ENCODE assay signal across 10 cellular contexts in the genomic region with DNA sequence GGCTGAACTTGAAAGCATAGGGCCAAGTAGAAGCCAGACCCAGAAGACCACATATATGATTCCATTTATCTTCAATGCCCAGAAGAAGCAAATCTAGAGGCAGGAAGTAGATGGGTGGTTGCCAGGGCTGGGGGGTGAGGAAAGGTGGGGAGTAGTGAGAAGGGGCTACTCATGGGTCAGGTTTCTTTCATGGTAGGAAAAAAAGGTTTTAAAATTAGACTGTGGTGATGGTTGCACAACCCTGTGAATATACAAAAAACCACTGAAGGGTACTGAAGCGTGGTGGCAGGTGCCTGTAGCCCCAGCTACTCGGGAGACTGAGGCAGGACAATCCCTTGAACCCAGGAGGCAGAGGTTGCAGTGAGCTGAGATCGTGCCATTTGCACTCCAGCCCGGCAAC. TPM values are rescaled to one million over a fixed set of nuclear protein-coding genes. Genes with fewer than 3 reads are reported as not detected.
A peak's percentile ranks its signal among the peaks of the same experiment; 100 is the strongest.
DNase-seq lines count a peak whose midpoint lies in the region; ATAC-seq and TF ChIP-seq lines count a peak whose summit lies in the region.
"Had no signal": no experiment of that assay in that cellular context is flagged by ENCODE, and none has a peak within 500 bp of the region (broad histone marks: within the 10 kb centered on the region; RNA-seq: fewer than 3 reads in every experiment).

No MANE protein-coding gene starts in this region.

- TF ChIP-seq CTCF in osteoblast (IDR thresholded peaks at IDR 0.05; ENCODE audit: extremely low read depth, low read depth, low read length) = no peak
- TF ChIP-seq CTCF in gastrocnemius medialis (IDR thresholded peaks at IDR 0.05 in 4 of 5, conservative IDR thresholded peaks at IDR 0.05 in 1 of 5) = no peak

- peaks cover 50% of the 10 kb centered on the region for H3K36me3 Mint-ChIP-seq in activated CD4-positive, alpha-beta T cell treated with anti-CD3 and anti-CD28 coated beads, Interleukin-2, amount 10 ng/mL, durations not matched to agents 24 days and 14 days (ENCODE audit: low read depth)
- H3K36me3 Mint-ChIP-seq in activated T-helper 1 cell treated with anti-CD3 and anti-CD28 coated beads, Interleukin-12 subunit alpha, Interleukin-12 subunit beta, Interleukin-2, Interleukin-4 antibody, amounts not matched to agents 30 ng/mL and 10 ng/mL and 1 ng/mL, durations not matched to agents 14 hours and 24 hours and 36 hours (ENCODE audit: low read depth) = peaks cover 34% of the 10 kb centered on the region

- no peaks in the 10 kb centered on the region for H3K9me3 Mint-ChIP-seq in activated CD4-positive, alpha-beta T cell treated with anti-CD3 and anti-CD28 coated beads, Interleukin-2, amount 10 ng/mL, durations not matched to agents 24 days and 14 days
- H3K9me3 Mint-ChIP-seq in activated T-helper 1 cell treated with anti-CD3 and anti-CD28 coated beads, Interleukin-12 subunit alpha, Interleukin-12 subunit beta, Interleukin-2, Interleukin-4 antibody, amounts not matched to agents 30 ng/mL and 10 ng/mL and 1 ng/mL, durations not matched to agents 14 hours and 24 hours and 36 hours = no peaks in the 10 kb centered on the region

- TF ChIP-seq POLR2A in gastrocnemius medialis (IDR thresholded peaks at IDR 0.05) = no peak

- no peak overlapping the region for H3K4me3 Mint-ChIP-seq in activated CD4-positive, alpha-beta T cell treated with anti-CD3 and anti-CD28 coated beads, Interleukin-2, amount 10 ng/mL, durations not matched to agents 24 days and 14 days
- H3K4me3 Mint-ChIP-seq in activated T-helper 1 cell treated with anti-CD3 and anti-CD28 coated beads, Interleukin-12 subunit alpha, Interleukin-12 subunit beta, Interleukin-2, Interleukin-4 antibody, amounts not matched to agents 30 ng/mL and 10 ng/mL and 1 ng/mL, durations not matched to agents 14 hours and 24 hours and 36 hours = no peak overlapping the region

- peak overlapping the region; percentile 6 for H3K27ac Mint-ChIP-seq in activated CD4-positive, alpha-beta T cell treated with anti-CD3 and anti-CD28 coated beads, Interleukin-2, amount 10 ng/mL, durations not matched to agents 24 days and 14 days
- H3K27ac Mint-ChIP-seq in activated T-helper 1 cell treated with anti-CD3 and anti-CD28 coated beads, Interleukin-12 subunit alpha, Interleukin-12 subunit beta, Interleukin-2, Interleukin-4 antibody, amounts not matched to agents 30 ng/mL and 10 ng/mL and 1 ng/mL, durations not matched to agents 14 hours and 24 hours and 36 hours = peak overlapping the region; percentile 91

- peaks cover 12% of the 10 kb centered on the region for H4K20me1 ChIP-seq in osteoblast (ENCODE audit: insufficient read depth, low read length)

- no peaks in the 10 kb centered on the region for H3K27me3 ChIP-seq in osteoblast (ENCODE audit: insufficient read depth, low read length)
- H3K27me3 ChIP-seq in gastrocnemius medialis = no peaks in the 10 kb centered on the region
- H3K27me3 ChIP-seq in H7 (ENCODE audit: control insufficient read depth, insufficient read depth, low read length) = no peaks in the 10 kb centered on the region

- in situ Hi-C loops in gastrocnemius medialis (cut with MboI; ENCODE audit: low sequenced_read_pairs in 4 of 4) = loop anchor here in 2 of 4 donors (25.0 kb wide), 2 partner anchors 262 to 287 kb away; a partner anchor contains a TSS

- H3K4me1 ChIP-seq in osteoblast (ENCODE audit: insufficient read depth, low read length) = peaks cover 20% of the 10 kb centered on the region
- H3K4me1 ChIP-seq in gastrocnemius medialis = peaks cover 31% of the 10 kb centered on the region in 2 donors

- H3K27ac ChIP-seq in osteoblast (ENCODE audit: low read depth, low read length) (no peak overlapping the region), gastrocnemius medialis (peak overlapping the region in 1 of 4 donors; percentile 44)

- no peak for DNase-seq in activated CD4-positive, alpha-beta T cell treated with anti-CD3 and anti-CD28 coated beads, Interleukin-2, amount 10 ng/mL, durations not matched to agents 24 days and 14 days
- no peak for DNase-seq in activated CD4-positive, alpha-beta T cell treated with anti-CD3 and anti-CD28 coated beads for 1 hour
- no peak for DNase-seq in activated T-helper 1 cell treated with anti-CD3 and anti-CD28 coated beads, Interleukin-12 subunit alpha, Interleukin-12 subunit beta, Interleukin-2, Interleukin-4 antibody, amounts not matched to agents 30 ng/mL and 10 ng/mL and 1 ng/mL, durations not matched to agents 14 hours and 24 hours and 36 hours (ENCODE audit: low spot score)
- peak; percentile 65 for DNase-seq in osteoblast (ENCODE audit: insufficient read length, low spot score, missing footprints)
- DNase-seq in gastrocnemius medialis = no peak
- DNase-seq in T-helper 9 cell = no peak
- no peak for DNase-seq in H7
- DNase-seq: NCI-H1694 treated with DMSO at 0.1 percent for 48 hours had no signal

- H3K9me3 ChIP-seq in osteoblast (ENCODE audit: low read depth, low read length) (no peaks in the 10 kb centered on the region), gastrocnemius medialis (no peaks in the 10 kb centered on the region)

- ATAC-seq in HG03135 (IDR thresholded peaks at IDR 0.05; ENCODE audit: unreplicated experiment) (peak; percentile 40), gastrocnemius medialis (no peak)
- ATAC-seq: HCT116 had no signal

- H3K4me2 ChIP-seq in osteoblast (ENCODE audit: insufficient read depth, low read length) = no peak overlapping the region

- H3K79me2 ChIP-seq in osteoblast (ENCODE audit: insufficient read depth, low read length) = peaks cover 24% of the 10 kb centered on the region

- peaks cover 24% of the 10 kb centered on the region for H3K4me1 Mint-ChIP-seq in activated CD4-positive, alpha-beta T cell treated with anti-CD3 and anti-CD28 coated beads, Interleukin-2, amount 10 ng/mL, durations not matched to agents 24 days and 14 days
- H3K4me1 Mint-ChIP-seq in activated T-helper 1 cell treated with anti-CD3 and anti-CD28 coated beads, Interleukin-12 subunit alpha, Interleukin-12 subunit beta, Interleukin-2, Interleukin-4 antibody, amounts not matched to agents 30 ng/mL and 10 ng/mL and 1 ng/mL, durations not matched to agents 14 hours and 24 hours and 36 hours (ENCODE audit: low read depth) = peaks cover 40% of the 10 kb centered on the region

- H3K27me3 Mint-ChIP-seq in activated CD4-positive, alpha-beta T cell treated with anti-CD3 and anti-CD28 coated beads, Interleukin-2, amount 10 ng/mL, durations not matched to agents 24 days and 14 days = no peaks in the 10 kb centered on the region
- H3K27me3 Mint-ChIP-seq in activated T-helper 1 cell treated with anti-CD3 and anti-CD28 coated beads, Interleukin-12 subunit alpha, Interleukin-12 subunit beta, Interleukin-2, Interleukin-4 antibody, amounts not matched to agents 30 ng/mL and 10 ng/mL and 1 ng/mL, durations not matched to agents 14 hours and 24 hours and 36 hours (ENCODE audit: insufficient read depth) = no peaks in the 10 kb centered on the region

- intact Hi-C loops in activated CD4-positive, alpha-beta T cell treated with anti-CD3 and anti-CD28 coated beads, Interleukin-2, amount 10 ng/mL, durations not matched to agents 24 days and 14 days (cut with micrococcal nuclease) = no loop called here
- intact Hi-C loops in activated T-helper 1 cell treated with anti-CD3 and anti-CD28 coated beads, Interleukin-12 subunit alpha, Interleukin-12 subunit beta, Interleukin-2, Interleukin-4 antibody, amounts not matched to agents 30 ng/mL and 10 ng/mL and 1 ng/mL, durations not matched to agents 14 hours and 24 hours and 36 hours (cut with micrococcal nuclease) = no loop called here
- intact Hi-C loops in gastrocnemius medialis (cut with DNase I; ENCODE audit: low total_unique reads) = no loop called here

- H3K36me3 ChIP-seq in osteoblast (ENCODE audit: insufficient read depth, low read length) (peaks cover 30% of the 10 kb centered on the region), gastrocnemius medialis (peaks cover 0 to 16% of the 10 kb centered on the region in 2 donors), H7 (replicated peaks; ENCODE audit: control insufficient read depth, insufficient read depth, low read length) (peaks cover 29% of the 10 kb centered on the region)

- no peak overlapping the region for H2AFZ ChIP-seq in osteoblast (ENCODE audit: low read length)

- H3K4me3 ChIP-seq in osteoblast (ENCODE audit: insufficient read depth, low read length) (no peak overlapping the region), gastrocnemius medialis (no peak overlapping the region), H7 (ENCODE audit: insufficient read depth, low read depth, low read length) (no peak overlapping the region)

RNA-seq across cellular contexts. Expression of a gene that starts 5.4 kb away (rescaled TPM):
- total RNA-seq in activated CD4-positive, alpha-beta T cell treated with anti-CD3 and anti-CD28 coated beads, Interleukin-2, amount 10 ng/mL, durations not matched to agents 24 days and 14 days = 80.5 and 93.2 TPM in 2 replicates
- total RNA-seq in activated T-helper 1 cell treated with anti-CD3 and anti-CD28 coated beads, Interleukin-12 subunit alpha, Interleukin-12 subunit beta, Interleukin-2, Interleukin-4 antibody, amounts not matched to agents 30 ng/mL and 10 ng/mL and 1 ng/mL, durations not matched to agents 14 hours and 24 hours and 36 hours = 100 and 104 TPM in 2 replicates
- 30.9 and 32.9 TPM in 2 replicates for total RNA-seq in osteoblast
- 10 to 100 TPM; 33.4 to 53.8 (median 40.9) TPM for total RNA-seq in gastrocnemius medialis
- 44.2 and 45.2 TPM in 2 replicates for total RNA-seq in H7 (2014; rRNA removed; shearing (Covaris generic))

RNA-seq across cellular contexts. Expression of a gene that starts 20.6 kb away (rescaled TPM):
- 68.9 TPM in 2 replicates for total RNA-seq in activated CD4-positive, alpha-beta T cell treated with anti-CD3 and anti-CD28 coated beads, Interleukin-2, amount 10 ng/mL, durations not matched to agents 24 days and 14 days
- total RNA-seq in activated T-helper 1 cell treated with anti-CD3 and anti-CD28 coated beads, Interleukin-12 subunit alpha, Interleukin-12 subunit beta, Interleukin-2, Interleukin-4 antibody, amounts not matched to agents 30 ng/mL and 10 ng/mL and 1 ng/mL, durations not matched to agents 14 hours and 24 hours and 36 hours = 68.9 and 73.6 TPM in 2 replicates
- total RNA-seq in osteoblast (26.5 and 31.5 TPM in 2 replicates), gastrocnemius medialis (10 to 100 TPM; 35.3 to 52.6 (median 43.6) TPM)
- total RNA-seq in H7 (2014; rRNA removed; shearing (Covaris generic)) = 35.8 and 38.4 TPM in 2 replicates

RNA-seq across cellular contexts. Expression of a gene that starts 24.9 kb away (rescaled TPM):
- 1.0 and 1.3 TPM in 2 replicates for total RNA-seq in activated CD4-positive, alpha-beta T cell treated with anti-CD3 and anti-CD28 coated beads, Interleukin-2, amount 10 ng/mL, durations not matched to agents 24 days and 14 days
- 2.0 and 2.7 TPM in 2 replicates for total RNA-seq in activated T-helper 1 cell treated with anti-CD3 and anti-CD28 coated beads, Interleukin-12 subunit alpha, Interleukin-12 subunit beta, Interleukin-2, Interleukin-4 antibody, amounts not matched to agents 30 ng/mL and 10 ng/mL and 1 ng/mL, durations not matched to agents 14 hours and 24 hours and 36 hours
- total RNA-seq in osteoblast (not detected in 2 replicates), gastrocnemius medialis (1,000 to 10,000 TPM; 1,053 to 4,879 (median 1,942) TPM)
- total RNA-seq in H7 (2014; rRNA removed; shearing (Covaris generic)) = 3.4 TPM in 1 of 2 replicates, not detected in the other

RNA-seq across cellular contexts. Expression of a gene that starts 32.7 kb away (rescaled TPM):
- total RNA-seq in activated CD4-positive, alpha-beta T cell treated with anti-CD3 and anti-CD28 coated beads, Interleukin-2, amount 10 ng/mL, durations not matched to agents 24 days and 14 days = 162 and 163 TPM in 2 replicates
- total RNA-seq in activated T-helper 1 cell treated with anti-CD3 and anti-CD28 coated beads, Interleukin-12 subunit alpha, Interleukin-12 subunit beta, Interleukin-2, Interleukin-4 antibody, amounts not matched to agents 30 ng/mL and 10 ng/mL and 1 ng/mL, durations not matched to agents 14 hours and 24 hours and 36 hours = 195 and 200 TPM in 2 replicates
- 0.29 TPM in 1 of 2 replicates, not detected in the other for total RNA-seq in osteoblast
- under 1 TPM in 1 of 4 donors, not detected in 3; 0.65 TPM for total RNA-seq in gastrocnemius medialis
- total RNA-seq in H7 (2014; rRNA removed; shearing (Covaris generic)) = 0.18 and 0.80 TPM in 2 replicates

RNA-seq across cellular contexts. Expression of a gene that starts 45.5 kb away (rescaled TPM):
- total RNA-seq in activated CD4-positive, alpha-beta T cell treated with anti-CD3 and anti-CD28 coated beads, Interleukin-2, amount 10 ng/mL, durations not matched to agents 24 days and 14 days = 16.5 and 18.3 TPM in 2 replicates
- 20.2 and 21.4 TPM in 2 replicates for total RNA-seq in activated T-helper 1 cell treated with anti-CD3 and anti-CD28 coated beads, Interleukin-12 subunit alpha, Interleukin-12 subunit beta, Interleukin-2, Interleukin-4 antibody, amounts not matched to agents 30 ng/mL and 10 ng/mL and 1 ng/mL, durations not matched to agents 14 hours and 24 hours and 36 hours
- total RNA-seq in osteoblast (10.0 and 10.9 TPM in 2 replicates), gastrocnemius medialis (10 to 100 TPM in 2 of 4 donors, 1 to 10 TPM in 2; 4.4 to 12.7 (median 8.7) TPM)
- 38.8 and 46.3 TPM in 2 replicates for total RNA-seq in H7 (2014; rRNA removed; shearing (Covaris generic))

Comparison
In these comparisons a context has a peak if more than half of its experiments do, and no peak if none do; other contexts are left out.
1. RNA of a gene that starts 24.9 kb away (total RNA-seq): 1,053 to 4,879 TPM in gastrocnemius medialis; 2.0 to 2.7 TPM in activated T-helper 1 cell treated with anti-CD3 and anti-CD28 coated beads, Interleukin-12 subunit alpha, Interleukin-12 subunit beta, Interleukin-2, Interleukin-4 antibody, amounts not matched to agents 30 ng/mL and 10 ng/mL and 1 ng/mL, durations not matched to agents 14 hours and 24 hours and 36 hours, 1.0 to 1.3 TPM in activated CD4-positive, alpha-beta T cell treated with anti-CD3 and anti-CD28 coated beads, Interleukin-2, amount 10 ng/mL, durations not matched to agents 24 days and 14 days, not detected in osteoblast and 3.4 TPM in H7; every median in the first group is over 100 times any median in the second.